In the genomic region with DNA sequence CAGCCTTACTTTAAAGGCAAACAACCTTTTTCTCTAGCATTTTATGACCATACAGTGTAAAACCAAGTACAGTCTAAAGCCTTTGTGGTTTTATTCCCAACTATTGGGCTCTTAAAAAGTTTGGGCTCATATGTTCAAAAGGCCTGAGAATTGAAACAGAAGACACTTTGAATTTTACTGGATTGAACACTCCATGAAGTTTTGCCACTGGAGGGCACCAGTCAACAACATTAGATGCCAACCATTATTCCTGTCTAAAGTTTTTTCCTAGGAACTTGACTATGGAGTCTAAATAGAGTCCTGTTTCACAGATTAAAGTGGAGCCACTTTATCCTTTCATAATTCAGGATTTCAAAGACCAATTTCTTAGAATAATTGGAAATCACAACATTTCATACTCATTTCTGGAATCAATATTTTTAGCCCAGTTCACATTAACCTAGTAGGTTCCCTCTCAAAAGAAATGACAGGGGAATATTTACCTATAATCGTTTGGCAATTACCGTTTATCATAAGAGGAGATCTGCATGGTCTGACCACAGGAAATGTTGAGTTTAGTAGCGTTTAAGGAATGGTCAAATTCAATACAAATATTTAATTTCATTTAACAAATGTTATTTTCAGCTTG, we compare ENCODE assay signal across 8 cellular contexts.
DNase-seq lines count a peak whose midpoint lies in the region; ATAC-seq, FAIRE-seq and TF ChIP-seq lines count a peak whose summit lies in the region.

No MANE protein-coding gene starts in this region.

- peak; percentile 35 for TF ChIP-seq RAD21 in GM12878 (IDR thresholded peaks at IDR 0.05; ENCODE audit: insufficient read depth, low read depth, low read length)

- no peaks in the 10 kb centered on the region for H3K4me1 ChIP-seq in GM12878 (ENCODE audit: control insufficient read depth, insufficient read depth, low read length)

- TF ChIP-seq POLR2A in GM12878 (IDR thresholded peaks at IDR 0.05; ENCODE audit: low read depth, low read length): no peak

- RAD21 ChIA-PET in GM12878 (lab: Charles Lee; ENCODE audit: unreplicated experiment): no interaction called here

- SMC1A ChIA-PET in GM12878 (lab: Charles Lee; ENCODE audit: uncharacterized antibody, unreplicated experiment): no interaction called here

- no peaks in the 10 kb centered on the region for H3K27me3 ChIP-seq in GM12878 (replicated peaks in 1 of 2; ENCODE audit: control insufficient read depth in 2 of 2, insufficient read depth in 2 of 2, low read length in 1 of 2)

- no peak for TF ChIP-seq EP300 in GM12878 (IDR thresholded peaks at IDR 0.05; ENCODE audit: borderline replicate concordance in 1 of 2, control insufficient read depth in 1 of 2, low read depth in 2 of 2, low read length in 2 of 2)

- DNase-seq in EL (peak; percentile 35), NAMALWA (ENCODE audit: low spot score) (peak; percentile 0), GM12878 (ENCODE audit: low read depth, low spot score) (no peak), kidney tubule cell (ENCODE audit: low spot score) (peak; percentile 37), NOMO-1 treated with DMSO at 0.1 percent for 48 hours (lab: John Stamatoyannopoulos, UW; ENCODE audit: unreplicated experiment) (no peak), GF-D8 (lab: John Stamatoyannopoulos, UW) (no peak)
- DNase-seq in stimulated activated CD4-positive, alpha-beta T cell treated with anti-CD3 and anti-CD28 coated beads, Interleukin-15, amount 100 ng/mL, for 24 hours: no peak

- H3K27ac ChIP-seq in GM12878 (ENCODE audit: control insufficient read depth, insufficient read depth): no peak overlapping the region

- WGBS in GM12878 (ENCODE audit: insufficient coverage, insufficient replicate concordance, low lambda C conversion rate, missing lambda C conversion rate): 13% methylated on average over 3 of the region's 3 CpGs

- in situ Hi-C loops in GM12878 (cut with MboI): no loop called here

- no peak overlapping the region for H3K4me2 ChIP-seq in GM12878 (ENCODE audit: control insufficient read depth, insufficient read depth)

- no peaks in the 10 kb centered on the region for H3K79me2 ChIP-seq in GM12878 (ENCODE audit: control insufficient read depth, insufficient read depth, low read length)

- CTCF ChIA-PET in GM12878 (lab: Yijun Ruan, JAX): interaction anchor here (0.6 kb wide), 1 partner anchor 155 kb away, joined by 5 read pairs; no protein-coding TSS in a partner anchor

- no peak overlapping the region for H2AFZ ChIP-seq in GM12878 (ENCODE audit: control insufficient read depth, low read depth, low read length)

- POLR2A ChIA-PET in GM12878 (lab: Charles Lee): no interaction called here

- no peaks in the 10 kb centered on the region for H3K9me3 ChIP-seq in GM12878 (replicated peaks; ENCODE audit: control insufficient read depth, insufficient read depth, low read length)

- H3K36me3 ChIP-seq in GM12878 (ENCODE audit: control insufficient read depth in 2 of 2, insufficient read depth in 2 of 2, low read length in 1 of 2): no peaks in the 10 kb centered on the region

- FAIRE-seq in GM12878 (lab: Jason Lieb, UNC): no peak

- no peak overlapping the region for H3K9ac ChIP-seq in GM12878 (ENCODE audit: control insufficient read depth, insufficient read depth, low read length)

- no TSS peak for BruUV-seq in GM12878 (replicated peaks; lab: Mats Ljungman, UMichigan)

- H3K4me3 ChIP-seq in GM12878: no peak overlapping the region

- ATAC-seq in GM12878 (no peak), HG03520 (IDR thresholded peaks at IDR 0.05; ENCODE audit: unreplicated experiment) (no peak)

- peak in 2 of 3 experiments; percentile 19 to 31; a peak in 2 of 6 replicates for TF ChIP-seq CTCF in GM12878 (IDR thresholded peaks at IDR 0.05 in 2 of 3, conservative IDR thresholded peaks at IDR 0.05 in 1 of 3; ENCODE audit: control insufficient read depth in 2 of 3, extremely low read depth in 1 of 3, insufficient read depth in 1 of 3, low read depth in 3 of 3, low read length in 3 of 3)

- H4K20me1 ChIP-seq in GM12878 (ENCODE audit: control insufficient read depth, insufficient read depth): no peaks in the 10 kb centered on the region

- intact Hi-C loops in GM12878 (cut with micrococcal nuclease; ENCODE audit: unreplicated experiment): no loop called here

TF ChIP-seq in GM12878, 131 proteins besides CTCF, POLR2A, EP300 and RAD21:
- TF ChIP-seq MYC (IDR thresholded peaks at IDR 0.05; ENCODE audit: insufficient read depth, insufficient read length, insufficient replicate concordance, low read length, severe bottlenecking) (no peak), TCF3 (IDR thresholded peaks at IDR 0.05; ENCODE audit: borderline replicate concordance, insufficient read depth, low read depth, low read length) (no peak), ESRRA (IDR thresholded peaks at IDR 0.05; ENCODE audit: low read length) (no peak), NR2C1 (IDR thresholded peaks at IDR 0.05) (no peak), ETV6 (conservative IDR thresholded peaks at IDR 0.05 in 1 of 2, IDR thresholded peaks at IDR 0.05 in 1 of 2; ENCODE audit: borderline replicate concordance in 1 of 2, low read depth in 1 of 2) (no peak), EZH2 (IDR thresholded peaks at IDR 0.05; ENCODE audit: borderline replicate concordance, control insufficient read depth, low read depth, low read length) (no peak), NR2C2 (IDR thresholded peaks at IDR 0.05; ENCODE audit: borderline replicate concordance, control insufficient read depth, insufficient read length, low read depth) (no peak), ZBED1 (IDR thresholded peaks at IDR 0.05; ENCODE audit: borderline replicate concordance) (no peak), NFIC (IDR thresholded peaks at IDR 0.05; ENCODE audit: low read depth, low read length) (no peak), CEBPB (IDR thresholded peaks at IDR 0.05; ENCODE audit: borderline replicate concordance in 1 of 2, low read depth in 2 of 2, low read length in 2 of 2) (no peak), NBN (IDR thresholded peaks at IDR 0.05) (no peak)
- TF ChIP-seq, protein P1, sequence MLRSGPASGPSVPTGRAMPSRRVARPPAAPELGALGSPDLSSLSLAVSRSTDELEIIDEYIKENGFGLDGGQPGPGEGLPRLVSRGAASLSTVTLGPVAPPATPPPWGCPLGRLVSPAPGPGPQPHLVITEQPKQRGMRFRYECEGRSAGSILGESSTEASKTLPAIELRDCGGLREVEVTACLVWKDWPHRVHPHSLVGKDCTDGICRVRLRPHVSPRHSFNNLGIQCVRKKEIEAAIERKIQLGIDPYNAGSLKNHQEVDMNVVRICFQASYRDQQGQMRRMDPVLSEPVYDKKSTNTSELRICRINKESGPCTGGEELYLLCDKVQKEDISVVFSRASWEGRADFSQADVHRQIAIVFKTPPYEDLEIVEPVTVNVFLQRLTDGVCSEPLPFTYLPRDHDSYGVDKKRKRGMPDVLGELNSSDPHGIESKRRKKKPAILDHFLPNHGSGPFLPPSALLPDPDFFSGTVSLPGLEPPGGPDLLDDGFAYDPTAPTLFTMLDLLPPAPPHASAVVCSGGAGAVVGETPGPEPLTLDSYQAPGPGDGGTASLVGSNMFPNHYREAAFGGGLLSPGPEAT (IDR thresholded peaks at IDR 0.05; ENCODE audit: low read depth): no peak
TF ChIP-seq in GM12878: peak in this region for 0.

Comparison
In these comparisons a context has a peak if more than half of its experiments do, and no peak if none do; other contexts are left out.
1. DNase-seq: peak in EL (single experiment), NAMALWA (single experiment) and kidney tubule cell (single experiment); none in GM12878 (single experiment), NOMO-1 treated with DMSO at 0.1 percent for 48 hours (single experiment), stimulated activated CD4-positive, alpha-beta T cell treated with anti-CD3 and anti-CD28 coated beads, Interleukin-15, amount 100 ng/mL, for 24 hours (single experiment) and GF-D8 (single experiment).